Comparison of ENCODE assay signal across 1 cellular context in the genomic region with DNA sequence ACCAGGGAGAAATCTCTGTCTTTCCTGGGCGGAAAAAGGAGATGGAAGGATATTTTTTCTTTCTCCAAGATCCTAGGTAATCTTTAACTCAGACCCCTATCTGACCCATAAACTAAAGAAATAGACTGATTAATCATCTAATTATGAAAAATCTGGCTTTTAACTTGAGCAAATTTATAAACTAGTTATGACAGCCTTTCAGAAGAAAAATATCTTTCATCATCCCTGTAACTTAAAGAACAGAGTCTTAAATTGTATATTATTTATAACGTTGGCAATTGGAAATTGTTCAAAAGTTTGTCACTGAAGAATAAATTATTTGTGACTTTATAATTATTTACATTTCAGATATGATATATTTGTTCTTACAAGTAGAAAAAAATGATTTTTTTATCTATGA.
A peak's percentile ranks its signal among the peaks of the same experiment; 100 is the strongest.
TF ChIP-seq lines count a peak whose summit lies in the region.

No MANE protein-coding gene starts in this region.

TF ChIP-seq in SK-N-SH, 30 proteins besides CTCF, POLR2A, EP300 and RAD21:
- TF ChIP-seq SMC3 (IDR thresholded peaks at IDR 0.05; ENCODE audit: low read depth, low read length) = no peak
- TF ChIP-seq, protein P1, sequence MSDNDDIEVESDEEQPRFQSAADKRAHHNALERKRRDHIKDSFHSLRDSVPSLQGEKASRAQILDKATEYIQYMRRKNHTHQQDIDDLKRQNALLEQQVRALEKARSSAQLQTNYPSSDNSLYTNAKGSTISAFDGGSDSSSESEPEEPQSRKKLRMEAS (IDR thresholded peaks at IDR 0.05; ENCODE audit: low read depth) = no peak
- no peak for TF ChIP-seq USF1 (IDR thresholded peaks at IDR 0.05; ENCODE audit: borderline replicate concordance, low read depth)
- no peak for TF ChIP-seq ELF1 (IDR thresholded peaks at IDR 0.05)
- TF ChIP-seq TCF12 (IDR thresholded peaks at IDR 0.05) = peak; percentile 55
- TF ChIP-seq FOXJ3 (CRISPR knock-in tag; IDR thresholded peaks at IDR 0.05) = no peak
- TF ChIP-seq FOXM1 (IDR thresholded peaks at IDR 0.05; ENCODE audit: low read depth) = no peak
- TF ChIP-seq EZH2phosphoT487 (IDR thresholded peaks at IDR 0.05; ENCODE audit: borderline replicate concordance, low read depth) = no peak
- TF ChIP-seq GATA2 (CRISPR knock-in tag; IDR thresholded peaks at IDR 0.05) = no peak
- no peak for TF ChIP-seq TAF1 (IDR thresholded peaks at IDR 0.05; ENCODE audit: borderline replicate concordance, low read depth, low read length)
- TF ChIP-seq, protein P2, sequence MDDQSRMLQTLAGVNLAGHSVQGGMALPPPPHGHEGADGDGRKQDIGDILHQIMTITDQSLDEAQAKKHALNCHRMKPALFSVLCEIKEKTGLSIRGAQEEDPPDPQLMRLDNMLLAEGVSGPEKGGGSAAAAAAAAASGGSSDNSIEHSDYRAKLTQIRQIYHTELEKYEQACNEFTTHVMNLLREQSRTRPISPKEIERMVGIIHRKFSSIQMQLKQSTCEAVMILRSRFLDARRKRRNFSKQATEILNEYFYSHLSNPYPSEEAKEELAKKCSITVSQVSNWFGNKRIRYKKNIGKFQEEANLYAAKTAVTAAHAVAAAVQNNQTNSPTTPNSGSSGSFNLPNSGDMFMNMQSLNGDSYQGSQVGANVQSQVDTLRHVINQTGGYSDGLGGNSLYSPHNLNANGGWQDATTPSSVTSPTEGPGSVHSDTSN (IDR thresholded peaks at IDR 0.05) = peak; percentile 44; the same call in 1 of the 2 replicates
- no peak for TF ChIP-seq TEAD4 (IDR thresholded peaks at IDR 0.05; ENCODE audit: borderline replicate concordance, insufficient read depth)
